3 cellular contexts compared by ENCODE assay signal in genomic region chr7:76565001-76565400, GRCh38. TPM values are rescaled to one million over a fixed set of nuclear protein-coding genes. Genes with fewer than 3 reads are reported as not detected.
"Had no signal": no experiment of that assay in that cellular context is flagged by ENCODE, and none has a peak within 500 bp of the region (broad histone marks: within the 10 kb centered on the region; RNA-seq: fewer than 3 reads in every experiment).

No MANE protein-coding gene starts in this region.

RNA-seq across cellular contexts. Expression of gene SPDYE16, which starts 21.9 kb away (rescaled TPM):
- total RNA-seq: LHCN-M2, MCF 10A, NCI-H460 had no signal
